In genomic region chr18:37533647-37534565, GRCh38 we compare ENCODE assay signal across 1 cellular context.
TF ChIP-seq lines count a peak whose summit lies in the region.

No MANE protein-coding gene starts in this region.

TF ChIP-seq in GM12878, 131 proteins besides CTCF, POLR2A, EP300 and RAD21:
- TF ChIP-seq DPF2 (IDR thresholded peaks at IDR 0.05) (no peak), CBX3 (IDR thresholded peaks at IDR 0.05; ENCODE audit: borderline replicate concordance, low read depth) (no peak), USF2 (IDR thresholded peaks at IDR 0.05; ENCODE audit: borderline replicate concordance, low read depth, low read length) (no peak), NRF1 (conservative IDR thresholded peaks at IDR 0.05; ENCODE audit: low read depth, low read length) (no peak), BRCA1 (IDR thresholded peaks at IDR 0.05; ENCODE audit: low read depth, low read length) (no peak), CUX1 (IDR thresholded peaks at IDR 0.05; ENCODE audit: insufficient replicate concordance, low read depth, low read length) (no peak), ELK1 (IDR thresholded peaks at IDR 0.05; ENCODE audit: low read depth, low read length) (no peak), FOS (IDR thresholded peaks at IDR 0.05; ENCODE audit: borderline replicate concordance, extremely low read depth, insufficient read length) (no peak), PML (IDR thresholded peaks at IDR 0.05; ENCODE audit: low read length) (no peak), RBBP5 (conservative IDR thresholded peaks at IDR 0.05) (no peak), ZNF622 (IDR thresholded peaks at IDR 0.05) (no peak), ZNF384 (IDR thresholded peaks at IDR 0.05; ENCODE audit: borderline replicate concordance, low read depth, low read length) (no peak), STAT1 (conservative IDR thresholded peaks at IDR 0.05) (no peak), RELB (IDR thresholded peaks at IDR 0.05; ENCODE audit: low read depth) (no peak), YY1 (IDR thresholded peaks at IDR 0.05; ENCODE audit: low read depth, low read length) (no peak), E4F1 (IDR thresholded peaks at IDR 0.05; ENCODE audit: borderline replicate concordance, partially characterized antibody) (no peak), HDAC2 (IDR thresholded peaks at IDR 0.05) (no peak), SRF (IDR thresholded peaks at IDR 0.05; ENCODE audit: low read depth in 2 of 2, low read length in 2 of 2) (no peak)
